31 cellular contexts compared by ENCODE assay signal in the genomic region with DNA sequence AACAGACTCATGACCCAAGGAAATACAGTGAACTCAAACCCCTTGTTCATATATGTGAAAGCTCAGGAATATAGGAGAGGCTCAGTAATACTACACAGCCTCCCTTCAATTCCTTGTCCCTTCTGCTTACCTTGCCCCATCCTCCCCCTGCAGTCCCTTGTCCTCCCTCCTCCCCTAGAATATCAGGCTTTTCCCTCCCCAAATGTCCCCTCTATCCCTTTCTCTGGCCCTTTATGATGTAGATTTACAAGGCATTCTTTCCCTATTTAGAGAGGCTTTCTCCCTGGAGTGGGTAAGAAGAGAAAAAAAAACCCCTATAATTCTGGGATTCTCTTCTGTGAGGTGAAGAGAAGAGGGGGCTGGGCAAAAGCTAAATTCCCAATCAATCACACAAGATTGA.
"Had no signal": no experiment of that assay in that cellular context is flagged by ENCODE, and none has a peak within 500 bp of the region (broad histone marks: within the 10 kb centered on the region; RNA-seq: fewer than 3 reads in every experiment).

No MANE protein-coding gene starts in this region.

- H3K36me3 ChIP-seq: gastroesophageal sphincter, sigmoid colon, vagina had no signal

- H3K9me3 Mint-ChIP-seq: activated naive CD8-positive, alpha-beta T cell treated with anti-CD3 and anti-CD28 coated beads, Interleukin-2, amount 50 U/mL, for 24 hours; effector memory CD8-positive, alpha-beta T cell; mesothelial cell of epicardium; naive B cell; stimulated activated memory B cell treated with anti-CD40 and anti-IgM and Interleukin-4, amounts not matched to agents 10 μg/mL and 1 μg/mL and 100 μg/mL, for 72 hours; stimulated activated naive CD8-positive, alpha-beta T cell treated with anti-CD3 and anti-CD28 coated beads, Interleukin-15, amount 100 ng/mL, for 72 hours; T-helper 2 cell treated with Interferon-gamma antibody and Interleukin-4, amounts not matched to agents 5 μg/mL and 100 μg/mL, for 36 hours; type B pancreatic cell had no signal

- H3K4me3 Mint-ChIP-seq: activated naive CD8-positive, alpha-beta T cell treated with anti-CD3 and anti-CD28 coated beads, Interleukin-2, amount 50 U/mL, for 24 hours; effector memory CD8-positive, alpha-beta T cell; mesothelial cell of epicardium; naive B cell; stimulated activated memory B cell treated with anti-CD40 and anti-IgM and Interleukin-4, amounts not matched to agents 10 μg/mL and 1 μg/mL and 100 μg/mL, for 72 hours; stimulated activated naive CD8-positive, alpha-beta T cell treated with anti-CD3 and anti-CD28 coated beads, Interleukin-15, amount 100 ng/mL, for 72 hours; T-helper 2 cell treated with Interferon-gamma antibody and Interleukin-4, amounts not matched to agents 5 μg/mL and 100 μg/mL, for 36 hours; type B pancreatic cell had no signal

- H3K36me3 Mint-ChIP-seq: mesothelial cell of epicardium; naive B cell; stimulated activated memory B cell treated with anti-CD40 and anti-IgM and Interleukin-4, amounts not matched to agents 10 μg/mL and 1 μg/mL and 100 μg/mL, for 72 hours; type B pancreatic cell had no signal

- H3K4me1 ChIP-seq: gastroesophageal sphincter, psoas muscle, sigmoid colon, vagina had no signal

- H3K27ac Mint-ChIP-seq: activated naive CD8-positive, alpha-beta T cell treated with anti-CD3 and anti-CD28 coated beads, Interleukin-2, amount 50 U/mL, for 24 hours; effector memory CD8-positive, alpha-beta T cell; mesothelial cell of epicardium; naive B cell; stimulated activated memory B cell treated with anti-CD40 and anti-IgM and Interleukin-4, amounts not matched to agents 10 μg/mL and 1 μg/mL and 100 μg/mL, for 72 hours; stimulated activated naive CD8-positive, alpha-beta T cell treated with anti-CD3 and anti-CD28 coated beads, Interleukin-15, amount 100 ng/mL, for 72 hours; T-helper 2 cell treated with Interferon-gamma antibody and Interleukin-4, amounts not matched to agents 5 μg/mL and 100 μg/mL, for 36 hours; type B pancreatic cell had no signal

- H3K9ac ChIP-seq: parathyroid adenoma had no signal

- H3K27ac ChIP-seq: gastroesophageal sphincter, hepatocyte, parathyroid adenoma, psoas muscle, sigmoid colon, vagina had no signal

- DNase-seq: activated CD4-positive, alpha-beta T cell treated with anti-CD3 and anti-CD28 coated beads for 4 hours; activated CD4-positive, alpha-beta T cell treated with anti-CD3 and anti-CD28 coated beads, Interleukin-2, amount 50 U/mL, for 4 hours; activated CD8-positive, alpha-beta memory T cell treated with anti-CD3 and anti-CD28 coated beads for 24 hours; activated gamma-delta T cell; activated naive CD4-positive, alpha-beta T cell treated with anti-CD3 and anti-CD28 coated beads, Interleukin-2, amount 50 U/mL, for 16 hours; activated naive CD8-positive, alpha-beta T cell treated with anti-CD3 and anti-CD28 coated beads, Interleukin-2, amount 50 U/mL, for 24 hours; activated T-cell treated with anti-CD3 and anti-CD28 coated beads, Interleukin-2, amount 50 U/mL, for 1 hour; amygdala; caudate nucleus; cortex of kidney; effector memory CD8-positive, alpha-beta T cell; left cardiac atrium; mammary epithelial cell; naive B cell; occipital lobe; psoas muscle; sigmoid colon; small intestine; stimulated activated CD4-positive, alpha-beta T cell treated with anti-CD3 and anti-CD28 coated beads, Interleukin-4, amount 100 ng/mL, for 4 hours; stimulated activated CD8-positive, alpha-beta memory T cell treated with anti-CD3 and anti-CD28 coated beads, Interleukin-4, amount 100 ng/mL, for 48 hours; stimulated activated naive CD8-positive, alpha-beta T cell treated with anti-CD3 and anti-CD28 coated beads, Interleukin-15, amount 100 ng/mL, for 72 hours; substantia nigra; T-helper 1 cell had no signal

- H3K4me1 Mint-ChIP-seq: activated naive CD8-positive, alpha-beta T cell treated with anti-CD3 and anti-CD28 coated beads, Interleukin-2, amount 50 U/mL, for 24 hours; naive B cell; stimulated activated naive CD8-positive, alpha-beta T cell treated with anti-CD3 and anti-CD28 coated beads, Interleukin-15, amount 100 ng/mL, for 72 hours had no signal

- H3K27me3 ChIP-seq: hepatocyte, sigmoid colon, vagina had no signal

- H3K27me3 Mint-ChIP-seq: stimulated activated memory B cell treated with anti-CD40 and anti-IgM and Interleukin-4, amounts not matched to agents 10 μg/mL and 1 μg/mL and 100 μg/mL, for 72 hours; stimulated activated naive CD8-positive, alpha-beta T cell treated with anti-CD3 and anti-CD28 coated beads, Interleukin-15, amount 100 ng/mL, for 72 hours had no signal

- ATAC-seq: activated naive CD8-positive, alpha-beta T cell treated with anti-CD3 and anti-CD28 coated beads, Interleukin-2, amount 50 U/mL, for 24 hours; effector memory CD8-positive, alpha-beta T cell; gastroesophageal sphincter; left cardiac atrium; psoas muscle; stimulated activated memory B cell treated with anti-CD40 and anti-IgM and Interleukin-4, amounts not matched to agents 10 μg/mL and 1 μg/mL and 100 μg/mL, for 72 hours; stimulated activated naive CD8-positive, alpha-beta T cell treated with anti-CD3 and anti-CD28 coated beads, Interleukin-15, amount 100 ng/mL, for 72 hours had no signal

- H3K9me3 ChIP-seq: gastroesophageal sphincter, psoas muscle, sigmoid colon, vagina had no signal

- H3K4me3 ChIP-seq: gastroesophageal sphincter, hepatocyte, psoas muscle, sigmoid colon, vagina had no signal
